Comparison of ENCODE assay signal across 22 cellular contexts in the genomic region with DNA sequence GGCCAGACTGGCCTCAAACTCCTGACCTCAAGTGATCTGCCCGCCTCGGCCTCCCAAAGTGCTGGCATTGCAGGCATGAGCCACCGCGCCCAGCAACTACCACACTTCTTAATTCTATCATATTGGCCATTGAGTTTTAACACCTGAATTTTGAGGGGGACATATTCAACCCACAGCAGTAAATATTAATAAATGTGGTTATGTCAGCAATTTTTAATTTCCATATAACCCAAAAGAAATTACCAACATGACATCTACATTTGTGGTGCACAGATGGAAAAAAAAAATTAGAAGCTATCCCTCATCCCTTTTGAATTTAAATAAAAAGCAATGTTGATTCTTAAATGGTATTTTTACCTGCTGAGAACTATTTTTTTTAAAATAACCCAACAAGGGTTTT.
"Had no signal": no experiment of that assay in that cellular context is flagged by ENCODE, and none has a peak within 500 bp of the region (broad histone marks: within the 10 kb centered on the region; RNA-seq: fewer than 3 reads in every experiment).

No MANE protein-coding gene starts in this region.

- ATAC-seq: natural killer cell; sciatic nerve; stimulated activated naive B cell treated with anti-CD40 and anti-IgM and Interleukin-4, amounts not matched to agents 10 μg/mL and 1 μg/mL and 100 μg/mL, for 72 hours had no signal

- H2AFZ ChIP-seq: hepatocyte, neural progenitor cell, parathyroid adenoma had no signal

- H3K27ac ChIP-seq: hepatocyte, left ventricle myocardium inferior, neural progenitor cell, neutrophil, parathyroid adenoma, right atrium auricular region, skin epidermis, tibial nerve, uterus had no signal

- H3K36me3 ChIP-seq: left ventricle myocardium inferior, neural progenitor cell, neutrophil, right atrium auricular region, tibial nerve, uterus had no signal

- H3K27me3 ChIP-seq: hepatocyte, neural progenitor cell, neutrophil, right atrium auricular region, tibial nerve, uterus had no signal

- DNase-seq: islet precursor cell; left ventricle myocardium inferior; mesendoderm; naive B cell; natural killer cell; nephron progenitor cell; occipital lobe; stimulated activated CD4-positive, alpha-beta T cell treated with anti-CD3 and anti-CD28 coated beads, Interleukin-12 subunit alpha, Interleukin-12 subunit beta, amount 100 ng/mL, for 4 hours; stimulated activated CD4-positive, alpha-beta T cell treated with anti-CD3 and anti-CD28 coated beads, Interleukin-15, amount 100 ng/mL, for 24 hours; stimulated activated CD4-positive, alpha-beta T cell treated with anti-CD3 and anti-CD28 coated beads, Interleukin-2, amount 100 ng/mL, for 24 hours; stimulated activated CD4-positive, alpha-beta T cell treated with anti-CD3 and anti-CD28 coated beads, Interleukin-4, amount 100 ng/mL, for 1 hour; stimulated activated naive B cell treated with anti-CD40 and anti-IgM and Interleukin-4, amounts not matched to agents 10 μg/mL and 1 μg/mL and 100 μg/mL, for 72 hours; uterus had no signal

- H3K9me3 ChIP-seq: left ventricle myocardium inferior, neutrophil, right atrium auricular region, tibial nerve, uterus had no signal

- H3K4me2 ChIP-seq: hepatocyte, neural progenitor cell had no signal

- H3K4me1 ChIP-seq: left ventricle myocardium inferior, neural progenitor cell, parathyroid adenoma, right atrium auricular region, tibial nerve, uterus had no signal

- H3K9ac ChIP-seq: neural progenitor cell, parathyroid adenoma had no signal

- H3K4me3 ChIP-seq: hepatocyte, left ventricle myocardium inferior, lung, neural progenitor cell, right atrium auricular region, skin epidermis, tibial nerve, uterus had no signal

- H3K79me2 ChIP-seq: hepatocyte, parathyroid adenoma had no signal
